Comparison of ENCODE assay signal across 12 cellular contexts in genomic region chr1:226665505-226666163, GRCh38.
DNase-seq lines count a peak whose midpoint lies in the region; ATAC-seq and TF ChIP-seq lines count a peak whose summit lies in the region.
"Had no signal": no experiment of that assay in that cellular context is flagged by ENCODE, and none has a peak within 500 bp of the region (broad histone marks: within the 10 kb centered on the region; RNA-seq: fewer than 3 reads in every experiment).

No MANE protein-coding gene starts in this region.

- intact Hi-C loops in heart left ventricle (cut with DNase I): no loop called here
- intact Hi-C loops in left cardiac atrium (cut with DNase I): no loop called here
- intact Hi-C loops in tibial artery (cut with DNase I; ENCODE audit: low total_unique reads): no loop called here

- peaks cover 3 to 98% (median 74%) of the 10 kb centered on the region in 12 donors for H3K4me1 ChIP-seq in heart left ventricle
- peaks cover 34% of the 10 kb centered on the region for H3K4me1 ChIP-seq in mucosa of stomach (ENCODE audit: control insufficient read depth, insufficient read depth, low read length)
- H3K4me1 ChIP-seq in tibial artery: peaks cover 3 to 69% (median 57%) of the 10 kb centered on the region in 4 donors

- TF ChIP-seq CTCF in heart left ventricle (IDR thresholded peaks at IDR 0.05) (no peak), tibial artery (IDR thresholded peaks at IDR 0.05) (no peak)

- ATAC-seq in heart left ventricle: no peak
- no peak for ATAC-seq in left cardiac atrium
- ATAC-seq in GM21528 (IDR thresholded peaks at IDR 0.05; ENCODE audit: low FRiP score, unreplicated experiment): no peak

- TF ChIP-seq POLR2A in heart left ventricle (IDR thresholded peaks at IDR 0.05): no peak

- H3K36me3 ChIP-seq in heart left ventricle (no peaks in the 10 kb centered on the region), mucosa of stomach (ENCODE audit: control insufficient read depth, insufficient read depth, low read length) (no peaks in the 10 kb centered on the region), tibial artery (no peaks in the 10 kb centered on the region)
- H3K36me3 ChIP-seq: brain microvascular endothelial cell, ovary, suprapubic skin had no signal

- 78 to 81% (median 81%) methylated on average over 17 of the region's 17 CpGs for WGBS in heart left ventricle, 4 donors
- 82 to 92% (median 83%) methylated on average over 17 of the region's 17 CpGs for WGBS in adipose tissue, 3 donors

- H3K4me3 ChIP-seq in heart left ventricle (no peak overlapping the region), mucosa of stomach (ENCODE audit: low read length) (no peak overlapping the region), tibial artery (no peak overlapping the region)
- H3K4me3 ChIP-seq: ovary, suprapubic skin had no signal

- H3K27ac ChIP-seq in heart left ventricle (peak overlapping the region in 10 of 12 donors; percentile 73 to 95 (median 89)), adipose tissue (ENCODE audit: low read depth, low read length) (peak overlapping the region; percentile 74), tibial artery (peak overlapping the region; percentile 75 to 84)

- peak in 2 of 5 donors; percentile 27 to 50 for DNase-seq in heart left ventricle
- no peak for DNase-seq in left cardiac atrium
- no peak for DNase-seq in tibial artery
- DNase-seq in HK-2 (ENCODE audit: unreplicated experiment): no peak
- DNase-seq in NCI-H128 (lab: John Stamatoyannopoulos, UW; ENCODE audit: unreplicated experiment): no peak
- DNase-seq: brain microvascular endothelial cell, NCI-H146, ovary had no signal

- H3K9me3 ChIP-seq in heart left ventricle: no peaks in the 10 kb centered on the region
- H3K9me3 ChIP-seq in mucosa of stomach (ENCODE audit: control insufficient read depth, low read length): no peaks in the 10 kb centered on the region
- H3K9me3 ChIP-seq in tibial artery: no peaks in the 10 kb centered on the region
- H3K9me3 ChIP-seq: ovary, suprapubic skin had no signal

- H3K9ac ChIP-seq in mucosa of stomach (ENCODE audit: low read length): peak overlapping the region; percentile 53

- H3K27me3 ChIP-seq in heart left ventricle (no peaks in the 10 kb centered on the region), mucosa of stomach (ENCODE audit: control insufficient read depth, insufficient read depth, low read length) (no peaks in the 10 kb centered on the region), tibial artery (no peaks in the 10 kb centered on the region)
- H3K27me3 ChIP-seq: brain microvascular endothelial cell, ovary, suprapubic skin had no signal
